ENCODE assay signal across 8 cellular contexts in the genomic region with DNA sequence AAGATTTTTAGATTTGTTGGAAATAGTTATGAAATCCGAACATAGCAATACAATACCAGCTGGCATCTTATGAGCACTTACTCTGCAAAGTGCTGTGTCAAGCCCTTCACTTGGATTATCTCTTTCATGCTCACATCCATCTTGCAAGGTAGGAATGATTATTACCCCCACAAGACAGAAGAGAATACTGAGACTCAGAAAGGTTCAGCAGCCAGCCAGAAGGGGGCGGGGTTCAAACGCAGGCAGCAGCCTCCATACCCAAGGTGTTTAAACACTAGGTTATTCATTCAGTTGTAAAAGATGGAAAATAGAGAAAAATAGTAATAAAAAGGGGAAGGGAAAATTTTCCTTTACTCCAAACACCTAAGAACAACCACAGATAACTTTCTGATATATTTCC.
DNase-seq lines count a peak whose midpoint lies in the region; ATAC-seq and TF ChIP-seq lines count a peak whose summit lies in the region.

No MANE protein-coding gene starts in this region.

- H3K79me2 ChIP-seq in SK-N-SH (ENCODE audit: insufficient read depth): no peaks in the 10 kb centered on the region

- no peak overlapping the region for H3K4me3 Mint-ChIP-seq in nephron progenitor cell

- H3K9me3 Mint-ChIP-seq in nephron progenitor cell: peaks cover 4% of the 10 kb centered on the region

- H3F3A ChIP-seq in SK-N-SH (replicated peaks; ENCODE audit: insufficient read depth): peaks cover 11% of the 10 kb centered on the region

- no peak for ATAC-seq in SK-N-SH treated with all-trans-retinoic acid at 6 μM for 48 hours
- ATAC-seq in HG02943 (IDR thresholded peaks at IDR 0.05; ENCODE audit: low read depth, unreplicated experiment): peak; percentile 57

- peaks cover 74% of the 10 kb centered on the region for H3K4me1 Mint-ChIP-seq in nephron progenitor cell

- CTCF ChIA-PET in SK-N-SH (lab: Yijun Ruan, JAX): interaction anchor here (2.3 to 5.9 kb wide), 2 partner anchors 20 to 281 kb away, joined by 6 to 28 read pairs; no protein-coding TSS in a partner anchor

- H3K4me3 ChIP-seq in SK-N-SH (ENCODE audit: low read depth in 2 of 2, low read length in 1 of 2): no peak overlapping the region
- H3K4me3 ChIP-seq in WERI-Rb-1 (ENCODE audit: low read depth, low read length): no peak overlapping the region

- 65% methylated on average over 3 of the region's 3 CpGs for WGBS in SK-N-SH (ENCODE audit: low lambda C conversion rate)

- no peaks in the 10 kb centered on the region for H3K9me3 ChIP-seq in SK-N-SH
- no peaks in the 10 kb centered on the region for H3K9me3 ChIP-seq in WERI-Rb-1 (ENCODE audit: severe bottlenecking)

- no peak overlapping the region for H2AFZ ChIP-seq in SK-N-SH (ENCODE audit: low read depth)

- H3K27me3 Mint-ChIP-seq in nephron progenitor cell (ENCODE audit: low read depth, poor library complexity): no peaks in the 10 kb centered on the region

- H3K9me2 ChIP-seq in SK-N-SH: no peaks in the 10 kb centered on the region

- H3K36me3 Mint-ChIP-seq in nephron progenitor cell (ENCODE audit: low read depth): peaks cover 23% of the 10 kb centered on the region

- no peak overlapping the region for H3K4me2 ChIP-seq in SK-N-SH

- H3K27me3 ChIP-seq in SK-N-SH (ENCODE audit: insufficient read depth): no peaks in the 10 kb centered on the region
- H3K27me3 ChIP-seq in WERI-Rb-1 (ENCODE audit: insufficient read depth, low read depth, severe bottlenecking): no peaks in the 10 kb centered on the region

- POLR2A ChIA-PET in SK-N-SH (lab: Yijun Ruan, JAX): no interaction called here

- peak; percentile 46 for TF ChIP-seq RAD21 in SK-N-SH (IDR thresholded peaks at IDR 0.05; ENCODE audit: low read length)

- no peak overlapping the region for H3K9ac ChIP-seq in SK-N-SH

- no peak for TF ChIP-seq EP300 in SK-N-SH (IDR thresholded peaks at IDR 0.05; ENCODE audit: borderline replicate concordance in 1 of 2, low read depth in 1 of 2, low read length in 1 of 2)

- peaks cover 23 to 56% of the 10 kb centered on the region in 2 experiments; a peak in 3 of 4 replicates for H3K4me1 ChIP-seq in SK-N-SH (ENCODE audit: control insufficient read depth in 1 of 2, insufficient read depth in 2 of 2, low read depth in 1 of 2, low read length in 1 of 2)

- DNase-seq in SK-N-SH: no peak
- no peak for DNase-seq in WERI-Rb-1
- peak; percentile 18 for DNase-seq in nephron progenitor cell
- DNase-seq in DMS114 treated with DMSO at 0.1 percent for 48 hours (lab: John Stamatoyannopoulos, UW; ENCODE audit: unreplicated experiment): no peak
- DNase-seq in activated CD8-positive, alpha-beta memory T cell treated with anti-CD3 and anti-CD28 coated beads for 24 hours: no peak
- DNase-seq in GM03348 (ENCODE audit: low spot score): no peak

- H3K27ac ChIP-seq in SK-N-SH (ENCODE audit: low read depth in 2 of 2, low read length in 1 of 2) (no peak overlapping the region), WERI-Rb-1 (no peak overlapping the region)

- TF ChIP-seq CTCF in SK-N-SH (IDR thresholded peaks at IDR 0.05) (peak; percentile 50), WERI-Rb-1 (IDR thresholded peaks at IDR 0.05; ENCODE audit: low read depth, low read length) (0 out of 2 replicates have a peak, but pooled peaks have one; percentile 16), nephron progenitor cell (IDR thresholded peaks at IDR 0.05) (no peak)

- no peaks in the 10 kb centered on the region for H4K20me1 ChIP-seq in SK-N-SH (ENCODE audit: insufficient read depth)

- peak overlapping the region; percentile 20 for H3K27ac Mint-ChIP-seq in nephron progenitor cell

- no peaks in the 10 kb centered on the region for H3K36me3 ChIP-seq in SK-N-SH (replicated peaks in 1 of 2; ENCODE audit: control insufficient read depth in 1 of 2, insufficient read depth in 2 of 2, low read length in 1 of 2)
- no peaks in the 10 kb centered on the region for H3K36me3 ChIP-seq in WERI-Rb-1

TF ChIP-seq in SK-N-SH, 30 proteins besides CTCF, POLR2A, EP300 and RAD21:
- TF ChIP-seq CHD2 (IDR thresholded peaks at IDR 0.05; ENCODE audit: low read length, partially characterized antibody) (no peak), SMC3 (IDR thresholded peaks at IDR 0.05; ENCODE audit: low read depth, low read length) (0 out of 2 replicates have a peak, but pooled peaks have one; percentile 18), JUND (IDR thresholded peaks at IDR 0.05) (no peak)

TF ChIP-seq in SK-N-SH treated with all-trans-retinoic acid at 6 μM for 48 hours, 23 proteins besides CTCF, POLR2A, EP300 and RAD21:
- TF ChIP-seq ZFP3 (CRISPR knock-in tag; IDR thresholded peaks at IDR 0.05): no peak
- no peak for TF ChIP-seq CSDC2 (CRISPR knock-in tag; IDR thresholded peaks at IDR 0.05)
- TF ChIP-seq, protein P1, sequence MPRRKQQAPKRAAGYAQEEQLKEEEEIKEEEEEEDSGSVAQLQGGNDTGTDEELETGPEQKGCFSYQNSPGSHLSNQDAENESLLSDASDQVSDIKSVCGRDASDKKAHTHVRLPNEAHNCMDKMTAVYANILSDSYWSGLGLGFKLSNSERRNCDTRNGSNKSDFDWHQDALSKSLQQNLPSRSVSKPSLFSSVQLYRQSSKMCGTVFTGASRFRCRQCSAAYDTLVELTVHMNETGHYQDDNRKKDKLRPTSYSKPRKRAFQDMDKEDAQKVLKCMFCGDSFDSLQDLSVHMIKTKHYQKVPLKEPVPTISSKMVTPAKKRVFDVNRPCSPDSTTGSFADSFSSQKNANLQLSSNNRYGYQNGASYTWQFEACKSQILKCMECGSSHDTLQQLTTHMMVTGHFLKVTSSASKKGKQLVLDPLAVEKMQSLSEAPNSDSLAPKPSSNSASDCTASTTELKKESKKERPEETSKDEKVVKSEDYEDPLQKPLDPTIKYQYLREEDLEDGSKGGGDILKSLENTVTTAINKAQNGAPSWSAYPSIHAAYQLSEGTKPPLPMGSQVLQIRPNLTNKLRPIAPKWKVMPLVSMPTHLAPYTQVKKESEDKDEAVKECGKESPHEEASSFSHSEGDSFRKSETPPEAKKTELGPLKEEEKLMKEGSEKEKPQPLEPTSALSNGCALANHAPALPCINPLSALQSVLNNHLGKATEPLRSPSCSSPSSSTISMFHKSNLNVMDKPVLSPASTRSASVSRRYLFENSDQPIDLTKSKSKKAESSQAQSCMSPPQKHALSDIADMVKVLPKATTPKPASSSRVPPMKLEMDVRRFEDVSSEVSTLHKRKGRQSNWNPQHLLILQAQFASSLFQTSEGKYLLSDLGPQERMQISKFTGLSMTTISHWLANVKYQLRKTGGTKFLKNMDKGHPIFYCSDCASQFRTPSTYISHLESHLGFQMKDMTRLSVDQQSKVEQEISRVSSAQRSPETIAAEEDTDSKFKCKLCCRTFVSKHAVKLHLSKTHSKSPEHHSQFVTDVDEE (CRISPR knock-in tag; IDR thresholded peaks at IDR 0.05): no peak
- no peak for TF ChIP-seq ESRRG (CRISPR knock-in tag; IDR thresholded peaks at IDR 0.05)
- TF ChIP-seq, protein P2, sequence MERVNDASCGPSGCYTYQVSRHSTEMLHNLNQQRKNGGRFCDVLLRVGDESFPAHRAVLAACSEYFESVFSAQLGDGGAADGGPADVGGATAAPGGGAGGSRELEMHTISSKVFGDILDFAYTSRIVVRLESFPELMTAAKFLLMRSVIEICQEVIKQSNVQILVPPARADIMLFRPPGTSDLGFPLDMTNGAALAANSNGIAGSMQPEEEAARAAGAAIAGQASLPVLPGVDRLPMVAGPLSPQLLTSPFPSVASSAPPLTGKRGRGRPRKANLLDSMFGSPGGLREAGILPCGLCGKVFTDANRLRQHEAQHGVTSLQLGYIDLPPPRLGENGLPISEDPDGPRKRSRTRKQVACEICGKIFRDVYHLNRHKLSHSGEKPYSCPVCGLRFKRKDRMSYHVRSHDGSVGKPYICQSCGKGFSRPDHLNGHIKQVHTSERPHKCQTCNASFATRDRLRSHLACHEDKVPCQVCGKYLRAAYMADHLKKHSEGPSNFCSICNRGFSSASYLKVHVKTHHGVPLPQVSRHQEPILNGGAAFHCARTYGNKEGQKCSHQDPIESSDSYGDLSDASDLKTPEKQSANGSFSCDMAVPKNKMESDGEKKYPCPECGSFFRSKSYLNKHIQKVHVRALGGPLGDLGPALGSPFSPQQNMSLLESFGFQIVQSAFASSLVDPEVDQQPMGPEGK (CRISPR knock-in tag; IDR thresholded peaks at IDR 0.05; ENCODE audit: borderline replicate concordance): no peak
- no peak for TF ChIP-seq ZNF565 (CRISPR knock-in tag; conservative IDR thresholded peaks at IDR 0.05; ENCODE audit: low read depth)
- no peak for TF ChIP-seq ZC3H10 (CRISPR knock-in tag; IDR thresholded peaks at IDR 0.05)
- TF ChIP-seq, protein P3, sequence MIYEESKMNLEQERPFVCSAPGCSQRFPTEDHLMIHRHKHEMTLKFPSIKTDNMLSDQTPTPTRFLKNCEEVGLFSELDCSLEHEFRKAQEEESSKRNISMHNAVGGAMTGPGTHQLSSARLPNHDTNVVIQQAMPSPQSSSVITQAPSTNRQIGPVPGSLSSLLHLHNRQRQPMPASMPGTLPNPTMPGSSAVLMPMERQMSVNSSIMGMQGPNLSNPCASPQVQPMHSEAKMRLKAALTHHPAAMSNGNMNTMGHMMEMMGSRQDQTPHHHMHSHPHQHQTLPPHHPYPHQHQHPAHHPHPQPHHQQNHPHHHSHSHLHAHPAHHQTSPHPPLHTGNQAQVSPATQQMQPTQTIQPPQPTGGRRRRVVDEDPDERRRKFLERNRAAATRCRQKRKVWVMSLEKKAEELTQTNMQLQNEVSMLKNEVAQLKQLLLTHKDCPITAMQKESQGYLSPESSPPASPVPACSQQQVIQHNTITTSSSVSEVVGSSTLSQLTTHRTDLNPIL (CRISPR knock-in tag; IDR thresholded peaks at IDR 0.05; ENCODE audit: low read depth): no peak
- no peak for TF ChIP-seq ISL1 (CRISPR knock-in tag; IDR thresholded peaks at IDR 0.05)
- no peak for TF ChIP-seq GLIS3 (CRISPR knock-in tag; IDR thresholded peaks at IDR 0.05)
- no peak for TF ChIP-seq TOX (CRISPR knock-in tag; IDR thresholded peaks at IDR 0.05; ENCODE audit: borderline replicate concordance)
- TF ChIP-seq ZNF70 (CRISPR knock-in tag; IDR thresholded peaks at IDR 0.05): no peak
